Comparison of ENCODE assay signal across 18 cellular contexts in the genomic region with DNA sequence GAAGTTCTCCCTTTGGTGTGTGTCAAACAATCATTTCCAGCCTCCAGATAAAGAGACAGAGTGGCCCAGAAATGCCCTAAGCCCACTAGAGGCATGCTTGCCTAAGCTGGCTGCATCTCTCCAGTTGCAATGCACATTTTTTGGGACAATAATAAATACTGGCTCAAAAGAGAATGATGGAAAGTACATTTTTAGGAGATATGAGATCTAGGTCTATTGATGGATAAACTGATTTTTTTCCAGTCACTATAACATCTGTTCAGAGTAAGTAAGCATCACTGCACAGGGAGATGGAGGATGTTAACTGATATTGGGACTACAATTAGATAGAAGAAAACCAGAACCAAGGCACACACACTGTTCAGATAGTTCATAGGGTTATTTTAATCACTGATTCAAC.
DNase-seq lines count a peak whose midpoint lies in the region; ATAC-seq and TF ChIP-seq lines count a peak whose summit lies in the region.
"Had no signal": no experiment of that assay in that cellular context is flagged by ENCODE, and none has a peak within 500 bp of the region (broad histone marks: within the 10 kb centered on the region; RNA-seq: fewer than 3 reads in every experiment).

No MANE protein-coding gene starts in this region.

- no peaks in the 10 kb centered on the region for H3K36me3 Mint-ChIP-seq in activated T-cell treated with anti-CD3 and anti-CD28 coated beads, Interleukin-2, amount 50 U/mL, for 72 hours (ENCODE audit: insufficient read depth in 2 of 2)
- H3K36me3 Mint-ChIP-seq: CD8-positive, alpha-beta memory T cell; naive thymus-derived CD4-positive, alpha-beta T cell had no signal

- no peak for DNase-seq in activated T-cell treated with anti-CD3 and anti-CD28 coated beads, Interleukin-2, amount 50 U/mL, for 72 hours
- no peak for DNase-seq in activated T-cell treated with anti-CD3 and anti-CD28 coated beads, Interleukin-2, amount 50 U/mL, for 48 hours
- DNase-seq in Karpas-422 (peak; percentile 50), smooth muscle cell (lab: John Stamatoyannopoulos, UW; ENCODE audit: unreplicated experiment) (no peak), GM20000 (ENCODE audit: low spot score) (no peak)
- no peak for DNase-seq in effector CD8-positive, alpha-beta T cell (lab: John Stamatoyannopoulos, UW)
- DNase-seq: ACHN; activated CD8-positive, alpha-beta T cell treated with anti-CD3 and anti-CD28 coated beads, Interleukin-2, amount 10 ng/mL, durations not matched to agents 7 days and 5 days; CD8-positive, alpha-beta memory T cell; colonic mucosa; naive thymus-derived CD4-positive, alpha-beta T cell; NCI-H345; psoas muscle; stimulated activated naive CD4-positive, alpha-beta T cell; WERI-Rb-1 had no signal

- H3F3A ChIP-seq in smooth muscle cell (ENCODE audit: low read depth), result peaks cover 13% of the 10 kb centered on the region

- H3K4me2 ChIP-seq in Karpas-422 (ENCODE audit: low read depth, low read length, poor library complexity, severe bottlenecking), result peak overlapping the region; percentile 45
- peak overlapping the region; percentile 80 for H3K4me2 ChIP-seq in smooth muscle cell

- H3K4me1 Mint-ChIP-seq in activated T-cell treated with anti-CD3 and anti-CD28 coated beads, Interleukin-2, amount 50 U/mL, for 72 hours (ENCODE audit: low read depth), result no peaks in the 10 kb centered on the region

- H3K9ac ChIP-seq in Karpas-422 (ENCODE audit: low read length), result no peak overlapping the region
- no peak overlapping the region for H3K9ac ChIP-seq in smooth muscle cell (ENCODE audit: low read depth)

- no peaks in the 10 kb centered on the region for H3K9me3 Mint-ChIP-seq in activated T-cell treated with anti-CD3 and anti-CD28 coated beads, Interleukin-2, amount 50 U/mL, for 72 hours
- H3K9me3 Mint-ChIP-seq: activated T-helper 2 cell treated with anti-CD3 and anti-CD28 coated beads, Interferon-gamma antibody, Interleukin-2, Interleukin-4, amounts not matched to agents 10 μg/mL and 5 μg/mL and 100 μg/mL, durations not matched to agents 14 hours and 24 hours and 36 hours had no signal

- H3K27ac ChIP-seq in Karpas-422 (ENCODE audit: low read length), result peak overlapping the region; percentile 53
- H3K27ac ChIP-seq in smooth muscle cell (ENCODE audit: low read depth), result peak overlapping the region; percentile 96
- H3K27ac ChIP-seq: colonic mucosa, psoas muscle, WERI-Rb-1 had no signal

- H3K27me3 ChIP-seq in Karpas-422 (ENCODE audit: low read length) (no peaks in the 10 kb centered on the region), smooth muscle cell (ENCODE audit: low read depth) (no peaks in the 10 kb centered on the region)
- H3K27me3 ChIP-seq: colonic mucosa had no signal

- peaks cover 14% of the 10 kb centered on the region for H3K27me3 Mint-ChIP-seq in activated T-cell treated with anti-CD3 and anti-CD28 coated beads, Interleukin-2, amount 50 U/mL, for 72 hours (ENCODE audit: low read depth)

- H2AFZ ChIP-seq in Karpas-422 (ENCODE audit: low read length), result no peak overlapping the region
- H2AFZ ChIP-seq in smooth muscle cell (ENCODE audit: low read depth), result no peak overlapping the region

- no peak for TF ChIP-seq CTCF in smooth muscle cell (IDR thresholded peaks at IDR 0.05; ENCODE audit: borderline replicate concordance, insufficient read depth, poor library complexity, severe bottlenecking)
- no peak for TF ChIP-seq CTCF in GM20000 (IDR thresholded peaks at IDR 0.05; ENCODE audit: extremely low read depth, missing control alignments)

- H3K27ac Mint-ChIP-seq in activated T-cell treated with anti-CD3 and anti-CD28 coated beads, Interleukin-2, amount 50 U/mL, for 72 hours, result peak overlapping the region; percentile 87
- H3K27ac Mint-ChIP-seq: activated CD8-positive, alpha-beta T cell treated with anti-CD3 and anti-CD28 coated beads, Interleukin-2, amount 10 ng/mL, durations not matched to agents 7 days and 5 days; activated T-helper 2 cell treated with anti-CD3 and anti-CD28 coated beads, Interferon-gamma antibody, Interleukin-2, Interleukin-4, amounts not matched to agents 10 μg/mL and 5 μg/mL and 100 μg/mL, durations not matched to agents 14 hours and 24 hours and 36 hours; CD8-positive, alpha-beta memory T cell; naive thymus-derived CD4-positive, alpha-beta T cell had no signal

- H3K4me3 ChIP-seq in Karpas-422 (ENCODE audit: low read length), result no peak overlapping the region
- H3K4me3 ChIP-seq in smooth muscle cell, result no peak overlapping the region
- H3K4me3 ChIP-seq: colonic mucosa, psoas muscle had no signal

- no peaks in the 10 kb centered on the region for H3K9me2 ChIP-seq in Karpas-422 (replicated peaks; ENCODE audit: insufficient read depth, low read length)

- peaks cover 41% of the 10 kb centered on the region for H3K4me1 ChIP-seq in Karpas-422 (ENCODE audit: low read length)
- peaks cover 12% of the 10 kb centered on the region for H3K4me1 ChIP-seq in smooth muscle cell (ENCODE audit: low read depth)
- H3K4me1 ChIP-seq: colonic mucosa, psoas muscle had no signal

- H4K20me1 ChIP-seq in Karpas-422 (ENCODE audit: insufficient read depth, low read depth, low read length) (no peaks in the 10 kb centered on the region), smooth muscle cell (ENCODE audit: low read depth) (no peaks in the 10 kb centered on the region)

- no peak for ATAC-seq in activated T-cell treated with anti-CD3 and anti-CD28 coated beads, Interleukin-2, amount 50 U/mL, for 72 hours (replicated peaks in 1 of 2)
- no peak for ATAC-seq in SK-N-SH treated with all-trans-retinoic acid at 6 μM for 48 hours
- ATAC-seq in HG03571 (IDR thresholded peaks at IDR 0.05; ENCODE audit: unreplicated experiment), result no peak
- ATAC-seq: activated CD8-positive, alpha-beta T cell treated with anti-CD3 and anti-CD28 coated beads, Interleukin-2, amount 10 ng/mL, durations not matched to agents 7 days and 5 days; naive thymus-derived CD4-positive, alpha-beta T cell; psoas muscle had no signal

- no peaks in the 10 kb centered on the region for H3K79me2 ChIP-seq in Karpas-422 (ENCODE audit: low read length)
- no peaks in the 10 kb centered on the region for H3K79me2 ChIP-seq in smooth muscle cell (ENCODE audit: low read depth)

- no peaks in the 10 kb centered on the region for H3K36me3 ChIP-seq in Karpas-422 (ENCODE audit: insufficient read depth, low read length)
- H3K36me3 ChIP-seq in smooth muscle cell (ENCODE audit: low read depth), result no peaks in the 10 kb centered on the region
- H3K36me3 ChIP-seq: colonic mucosa, WERI-Rb-1 had no signal

- H3K9me3 ChIP-seq in Karpas-422 (ENCODE audit: low read length) (no peaks in the 10 kb centered on the region), smooth muscle cell (replicated peaks; ENCODE audit: low read depth) (no peaks in the 10 kb centered on the region)
- H3K9me3 ChIP-seq: colonic mucosa, psoas muscle had no signal

- H3K4me3 Mint-ChIP-seq in activated T-cell treated with anti-CD3 and anti-CD28 coated beads, Interleukin-2, amount 50 U/mL, for 72 hours, result no peak overlapping the region
- H3K4me3 Mint-ChIP-seq: activated CD8-positive, alpha-beta T cell treated with anti-CD3 and anti-CD28 coated beads, Interleukin-2, amount 10 ng/mL, durations not matched to agents 7 days and 5 days; naive thymus-derived CD4-positive, alpha-beta T cell had no signal

TF ChIP-seq in SK-N-SH treated with all-trans-retinoic acid at 6 μM for 48 hours, 23 proteins besides CTCF, POLR2A, EP300 and RAD21:
- TF ChIP-seq BACH2 (CRISPR knock-in tag; IDR thresholded peaks at IDR 0.05; ENCODE audit: borderline replicate concordance), result 0 out of 2 replicates have a peak, but pooled peaks have one; percentile 11
- no peak for TF ChIP-seq SNAI2 (CRISPR knock-in tag; IDR thresholded peaks at IDR 0.05)
- TF ChIP-seq, protein P1, sequence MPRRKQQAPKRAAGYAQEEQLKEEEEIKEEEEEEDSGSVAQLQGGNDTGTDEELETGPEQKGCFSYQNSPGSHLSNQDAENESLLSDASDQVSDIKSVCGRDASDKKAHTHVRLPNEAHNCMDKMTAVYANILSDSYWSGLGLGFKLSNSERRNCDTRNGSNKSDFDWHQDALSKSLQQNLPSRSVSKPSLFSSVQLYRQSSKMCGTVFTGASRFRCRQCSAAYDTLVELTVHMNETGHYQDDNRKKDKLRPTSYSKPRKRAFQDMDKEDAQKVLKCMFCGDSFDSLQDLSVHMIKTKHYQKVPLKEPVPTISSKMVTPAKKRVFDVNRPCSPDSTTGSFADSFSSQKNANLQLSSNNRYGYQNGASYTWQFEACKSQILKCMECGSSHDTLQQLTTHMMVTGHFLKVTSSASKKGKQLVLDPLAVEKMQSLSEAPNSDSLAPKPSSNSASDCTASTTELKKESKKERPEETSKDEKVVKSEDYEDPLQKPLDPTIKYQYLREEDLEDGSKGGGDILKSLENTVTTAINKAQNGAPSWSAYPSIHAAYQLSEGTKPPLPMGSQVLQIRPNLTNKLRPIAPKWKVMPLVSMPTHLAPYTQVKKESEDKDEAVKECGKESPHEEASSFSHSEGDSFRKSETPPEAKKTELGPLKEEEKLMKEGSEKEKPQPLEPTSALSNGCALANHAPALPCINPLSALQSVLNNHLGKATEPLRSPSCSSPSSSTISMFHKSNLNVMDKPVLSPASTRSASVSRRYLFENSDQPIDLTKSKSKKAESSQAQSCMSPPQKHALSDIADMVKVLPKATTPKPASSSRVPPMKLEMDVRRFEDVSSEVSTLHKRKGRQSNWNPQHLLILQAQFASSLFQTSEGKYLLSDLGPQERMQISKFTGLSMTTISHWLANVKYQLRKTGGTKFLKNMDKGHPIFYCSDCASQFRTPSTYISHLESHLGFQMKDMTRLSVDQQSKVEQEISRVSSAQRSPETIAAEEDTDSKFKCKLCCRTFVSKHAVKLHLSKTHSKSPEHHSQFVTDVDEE (CRISPR knock-in tag; IDR thresholded peaks at IDR 0.05), result 0 out of 2 replicates have a peak, but pooled peaks have one; percentile 30
